18 cellular contexts compared by ENCODE assay signal in the genomic region with DNA sequence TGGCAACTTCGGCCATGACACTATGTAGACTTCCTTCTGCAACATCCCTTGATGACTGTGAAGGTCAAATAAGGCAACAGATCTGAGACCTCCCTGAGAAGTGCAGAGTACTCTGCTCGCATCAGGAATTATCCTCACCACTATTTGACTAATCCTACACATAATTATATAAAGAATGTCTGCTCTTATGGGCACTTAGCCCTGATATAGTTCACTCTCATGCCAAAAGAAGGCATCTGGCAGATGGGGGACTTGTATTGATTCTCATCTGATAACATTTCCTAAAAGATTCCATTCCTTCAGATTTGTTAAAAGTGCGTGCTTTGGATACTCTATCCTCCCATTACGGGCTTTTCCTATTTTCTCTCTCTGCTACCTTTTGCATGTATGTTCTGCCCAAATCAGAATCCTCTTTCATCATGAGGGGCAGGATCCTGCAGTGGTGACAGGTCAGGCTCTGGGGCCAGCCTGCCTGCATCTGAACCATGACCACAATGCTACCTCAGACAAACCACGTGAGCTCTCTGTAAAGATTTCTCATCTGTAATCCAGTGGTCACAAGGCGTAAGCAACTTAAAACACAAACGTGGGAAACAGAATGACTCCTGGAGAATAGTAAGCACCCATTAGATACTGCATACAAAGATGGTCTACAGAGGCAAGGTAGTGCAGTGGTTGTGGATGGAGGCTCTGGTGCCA.
DNase-seq lines count a peak whose midpoint lies in the region; ATAC-seq, FAIRE-seq and TF ChIP-seq lines count a peak whose summit lies in the region.
"Had no signal": no experiment of that assay in that cellular context is flagged by ENCODE, and none has a peak within 500 bp of the region (broad histone marks: within the 10 kb centered on the region; RNA-seq: fewer than 3 reads in every experiment).

No MANE protein-coding gene starts in this region.

- peak overlapping the region; percentile 64 for H3K27ac ChIP-seq in KOPT-K1 (ENCODE audit: low read depth, low read length, poor library complexity, severe bottlenecking)
- H3K27ac ChIP-seq: cardiac muscle cell, esophagus muscularis mucosa, PC-9, upper lobe of left lung had no signal

- peak overlapping the region; percentile 59 for H3K27ac Mint-ChIP-seq in activated B cell treated with CpG ODN at 0.5 μM for 24 hours
- H3K27ac Mint-ChIP-seq in immature natural killer cell, result peak overlapping the region in 3 of 6 donors; percentile 22 to 81 (median 47)

- no peaks in the 10 kb centered on the region for H3K9me3 Mint-ChIP-seq in activated B cell treated with CpG ODN at 0.5 μM for 24 hours
- peaks cover 0 to 3% (median 0%) of the 10 kb centered on the region in 6 donors for H3K9me3 Mint-ChIP-seq in immature natural killer cell

- no peak for TF ChIP-seq CTCF in activated B cell treated with CpG ODN at 0.5 μM for 24 hours (IDR thresholded peaks at IDR 0.05)

- no peaks in the 10 kb centered on the region for H3K36me3 ChIP-seq in KOPT-K1 (ENCODE audit: insufficient read depth, low read length)
- H3K36me3 ChIP-seq: BE2C, cardiac muscle cell, esophagus muscularis mucosa, upper lobe of left lung had no signal

- H3K4me3 Mint-ChIP-seq in activated B cell treated with CpG ODN at 0.5 μM for 24 hours (no peak overlapping the region), immature natural killer cell (peak overlapping the region in 1 of 5 donors; percentile 0)

- DNase-seq in D341Med (ENCODE audit: low spot score) (peak; percentile 56), activated B cell treated with CpG ODN at 0.5 μM for 24 hours (no peak), immature natural killer cell (peak; percentile 24 to 42 (median 25)), SIG-M5 (lab: John Stamatoyannopoulos, UW) (no peak), frontal cortex (ENCODE audit: low spot score in 2 of 2) (no peak)
- DNase-seq: BE2C, head of caudate nucleus, IMR-90, mammary epithelial cell, NCI-H1048, NCI-H526 treated with DMSO at 0.1 percent for 48 hours, PC-9, upper lobe of left lung had no signal

- ATAC-seq in activated B cell treated with CpG ODN at 0.5 μM for 24 hours (ENCODE audit: low read depth), result no peak
- ATAC-seq in HG03097 (IDR thresholded peaks at IDR 0.05; ENCODE audit: low FRiP score, unreplicated experiment), result no peak
- no peak for ATAC-seq in HG02798 (IDR thresholded peaks at IDR 0.05; ENCODE audit: poor library complexity, unreplicated experiment)

- H3K27me3 Mint-ChIP-seq in activated B cell treated with CpG ODN at 0.5 μM for 24 hours (no peaks in the 10 kb centered on the region), immature natural killer cell (ENCODE audit: low read depth in 3 of 3) (peaks cover 0 to 2% (median 0%) of the 10 kb centered on the region in 3 donors)

- H3K36me3 Mint-ChIP-seq in activated B cell treated with CpG ODN at 0.5 μM for 24 hours (ENCODE audit: low read depth), result peaks cover 55% of the 10 kb centered on the region
- peaks cover 0 to 2% (median 0%) of the 10 kb centered on the region in 3 donors for H3K36me3 Mint-ChIP-seq in immature natural killer cell

- no peak for FAIRE-seq in frontal cortex (lab: Jason Lieb, UNC)

- no peaks in the 10 kb centered on the region for H3K9me3 ChIP-seq in KOPT-K1 (ENCODE audit: insufficient read depth, low read length, poor library complexity, severe bottlenecking)
- H3K9me3 ChIP-seq: BE2C, esophagus muscularis mucosa, upper lobe of left lung had no signal

- CTCF ChIA-PET in activated B cell treated with CpG ODN at 0.5 μM for 24 hours (lab: Charles Lee), result no interaction called here

- POLR2A ChIA-PET in activated B cell treated with CpG ODN at 0.5 μM for 24 hours (lab: Charles Lee), result no interaction called here

- intact Hi-C loops in activated B cell treated with CpG ODN at 0.5 μM for 24 hours (cut with micrococcal nuclease), result loop anchor here (10.0 kb wide), 1 partner anchor 47 kb away; no protein-coding TSS in a partner anchor

- H3K4me1 Mint-ChIP-seq in activated B cell treated with CpG ODN at 0.5 μM for 24 hours, result peaks cover 68% of the 10 kb centered on the region
- peaks cover 29 to 45% of the 10 kb centered on the region in 2 donors for H3K4me1 Mint-ChIP-seq in immature natural killer cell

Comparison
In these comparisons a context has a peak if more than half of its experiments do, and no peak if none do; other contexts are left out.
1. DNase-seq: peak in D341Med (single experiment) and immature natural killer cell (3 of 3); none in activated B cell treated with CpG ODN at 0.5 μM for 24 hours (single experiment), SIG-M5 (single experiment) and frontal cortex (0 of 2).